In the genomic region with DNA sequence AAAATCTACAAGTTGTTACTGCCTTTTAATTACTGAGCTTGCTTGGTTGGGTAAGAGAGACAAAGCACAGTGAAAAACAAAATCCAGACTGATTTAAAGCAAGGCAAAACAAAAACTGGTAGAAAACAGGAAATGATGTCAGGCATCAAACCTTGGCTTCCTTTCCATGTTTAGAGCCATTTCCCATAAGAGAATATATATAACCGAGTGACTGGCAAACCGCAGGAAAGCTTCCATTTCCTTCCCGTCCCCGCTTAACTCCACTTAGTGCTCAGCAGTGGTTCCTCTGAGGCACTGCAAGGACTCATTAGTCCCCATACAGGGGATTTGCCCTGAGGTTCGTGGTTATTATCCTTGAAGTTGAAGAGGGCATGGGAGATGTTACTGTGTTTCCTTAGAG, we compare ENCODE assay signal across 15 cellular contexts.
DNase-seq lines count a peak whose midpoint lies in the region; ATAC-seq and TF ChIP-seq lines count a peak whose summit lies in the region.
"Had no signal": no experiment of that assay in that cellular context is flagged by ENCODE, and none has a peak within 500 bp of the region (broad histone marks: within the 10 kb centered on the region; RNA-seq: fewer than 3 reads in every experiment).

No MANE protein-coding gene starts in this region.

- BruUV-seq in MCF 10A (replicated peaks; lab: Mats Ljungman, UMichigan): no TSS peak

- H3K9me3 ChIP-seq in SK-N-SH (no peaks in the 10 kb centered on the region), body of pancreas (no peaks in the 10 kb centered on the region)
- H3K9me3 ChIP-seq: A549 had no signal

- no peaks in the 10 kb centered on the region for H4K20me1 ChIP-seq in SK-N-SH (ENCODE audit: insufficient read depth)

- peaks cover 0 to 7% (median 0%) of the 10 kb centered on the region in 3 donors for H3K36me3 Mint-ChIP-seq in naive thymus-derived CD8-positive, alpha-beta T cell
- no peaks in the 10 kb centered on the region for H3K36me3 Mint-ChIP-seq in MCF 10A (ENCODE audit: insufficient read depth, unreplicated experiment)

- peaks cover 0 to 13% (median 5%) of the 10 kb centered on the region in 9 donors for H3K9me3 Mint-ChIP-seq in naive thymus-derived CD8-positive, alpha-beta T cell
- no peaks in the 10 kb centered on the region for H3K9me3 Mint-ChIP-seq in MCF 10A (ENCODE audit: unreplicated experiment)

- H3K27me3 Mint-ChIP-seq in naive thymus-derived CD8-positive, alpha-beta T cell: no peaks in the 10 kb centered on the region
- H3K27me3 Mint-ChIP-seq in MCF 10A (ENCODE audit: insufficient read depth, unreplicated experiment): no peaks in the 10 kb centered on the region

- no peaks in the 10 kb centered on the region for H3K79me2 ChIP-seq in SK-N-SH (ENCODE audit: insufficient read depth)

- no peaks in the 10 kb centered on the region for H3K36me3 ChIP-seq in SK-N-SH (replicated peaks in 1 of 2; ENCODE audit: control insufficient read depth in 1 of 2, insufficient read depth in 2 of 2, low read length in 1 of 2)
- no peaks in the 10 kb centered on the region for H3K36me3 ChIP-seq in body of pancreas (replicated peaks in 1 of 2; ENCODE audit: insufficient read depth in 1 of 2, low read depth in 2 of 2)

- in situ Hi-C loops in KBM-7 (cut with MboI; ENCODE audit: low pct_unique_long_range_greater_than_20kb, low sequenced_read_pairs): no loop called here

- 82% methylated on average over 5 of the region's 5 CpGs for WGBS in SK-N-SH (ENCODE audit: low lambda C conversion rate)
- WGBS in body of pancreas, 2 donors: 54 to 72% methylated on average over 5 of the region's 5 CpGs

- H3K27ac Mint-ChIP-seq in naive thymus-derived CD8-positive, alpha-beta T cell: peak overlapping the region in 9 of 10 donors; percentile 3 to 86 (median 65)
- H3K27ac Mint-ChIP-seq in MCF 10A (ENCODE audit: low read depth, unreplicated experiment): no peak overlapping the region

- H3K9me2 ChIP-seq in SK-N-SH: no peaks in the 10 kb centered on the region

- no peaks in the 10 kb centered on the region for H3F3A ChIP-seq in SK-N-SH (replicated peaks; ENCODE audit: insufficient read depth)

- TF ChIP-seq POLR2A in body of pancreas (IDR thresholded peaks at IDR 0.05): no peak

- no peak overlapping the region for H3K27ac ChIP-seq in SK-N-SH (ENCODE audit: low read depth in 2 of 2, low read length in 1 of 2)
- no peak overlapping the region for H3K27ac ChIP-seq in body of pancreas
- H3K27ac ChIP-seq: A549 had no signal

- H3K27me3 ChIP-seq in SK-N-SH (ENCODE audit: insufficient read depth) (no peaks in the 10 kb centered on the region), body of pancreas (no peaks in the 10 kb centered on the region)

- DNase-seq in SK-N-SH (no peak), KBM-7 (peak; percentile 70), body of pancreas (peak in 1 of 4 donors; percentile 27), SK-N-DZ (ENCODE audit: low spot score) (no peak), MCF 10A (ENCODE audit: unreplicated experiment) (no peak)
- peak in 2 of 10 donors; percentile 6 to 23 for DNase-seq in naive thymus-derived CD8-positive, alpha-beta T cell
- DNase-seq: activated CD8-positive, alpha-beta memory T cell treated with anti-CD3 and anti-CD28 coated beads, Interleukin-2, amount 50 U/mL, for 4 hours; aorta; foreskin melanocyte; kidney glomerular epithelial cell; NCI-H187 treated with DMSO at 0.1 percent for 48 hours; stimulated activated CD4-positive, alpha-beta T cell treated with anti-CD3 and anti-CD28 coated beads, Interleukin-12 subunit alpha, Interleukin-12 subunit beta, amount 100 ng/mL, for 4 hours had no signal

- TF ChIP-seq EP300 in SK-N-SH (IDR thresholded peaks at IDR 0.05; ENCODE audit: borderline replicate concordance in 1 of 2, low read depth in 1 of 2, low read length in 1 of 2): no peak

- H3K4me1 ChIP-seq in SK-N-SH (ENCODE audit: control insufficient read depth in 1 of 2, insufficient read depth in 2 of 2, low read depth in 1 of 2, low read length in 1 of 2) (no peaks in the 10 kb centered on the region), body of pancreas (no peaks in the 10 kb centered on the region)
- H3K4me1 ChIP-seq: A549 had no signal

- TF ChIP-seq RAD21 in SK-N-SH (IDR thresholded peaks at IDR 0.05; ENCODE audit: low read length): no peak

- intact Hi-C loops in body of pancreas (cut with DNase I): no loop called here
- intact Hi-C loops in MCF 10A (cut with micrococcal nuclease): no loop called here

- no peak for ATAC-seq in SK-N-SH treated with all-trans-retinoic acid at 6 μM for 48 hours
- ATAC-seq in body of pancreas: peak; percentile 40
- peak in 1 of 2 donors; percentile 55 for ATAC-seq in naive thymus-derived CD8-positive, alpha-beta T cell
- ATAC-seq in GM21619 (IDR thresholded peaks at IDR 0.05; ENCODE audit: unreplicated experiment): no peak
- ATAC-seq: A549 had no signal

- POLR2A ChIA-PET in SK-N-SH (lab: Yijun Ruan, JAX): no interaction called here
- POLR2A ChIA-PET in naive thymus-derived CD8-positive, alpha-beta T cell (lab: Charles Lee): interaction anchor here (0.7 kb wide), 1 partner anchor 16 kb away, joined by 4 read pairs; no protein-coding TSS in a partner anchor
- POLR2A ChIA-PET in MCF 10A (lab: Yijun Ruan, JAX): no interaction called here

- H3K4me1 Mint-ChIP-seq in naive thymus-derived CD8-positive, alpha-beta T cell: peaks cover 9 to 16% (median 11%) of the 10 kb centered on the region in 4 donors
- no peaks in the 10 kb centered on the region for H3K4me1 Mint-ChIP-seq in MCF 10A (ENCODE audit: insufficient read depth, unreplicated experiment)

- CTCF ChIA-PET in SK-N-SH (lab: Yijun Ruan, JAX): interaction anchor here (1.2 kb wide), 1 partner anchor 16 kb away, joined by 3 read pairs; no protein-coding TSS in a partner anchor
- CTCF ChIA-PET in MCF 10A (lab: Yijun Ruan, JAX): interaction anchor here (0.6 kb wide), 1 partner anchor 178 kb away, joined by 3 read pairs; no protein-coding TSS in a partner anchor

- H3K4me2 ChIP-seq in SK-N-SH: no peak overlapping the region
- H3K4me2 ChIP-seq: A549 had no signal

- H3K4me3 Mint-ChIP-seq in naive thymus-derived CD8-positive, alpha-beta T cell: peak overlapping the region in 8 of 10 donors; percentile 22 to 62 (median 34)
- H3K4me3 Mint-ChIP-seq in MCF 10A (ENCODE audit: unreplicated experiment): no peak overlapping the region

- H3K4me3 ChIP-seq in SK-N-SH (ENCODE audit: low read depth in 2 of 2, low read length in 1 of 2): no peak overlapping the region
- no peak overlapping the region for H3K4me3 ChIP-seq in body of pancreas
- H3K4me3 ChIP-seq: A549 had no signal

- no peak overlapping the region for H3K9ac ChIP-seq in SK-N-SH

- peak overlapping the region; percentile 19; the same call in 1 of the 2 replicates for H2AFZ ChIP-seq in SK-N-SH (ENCODE audit: low read depth)

- TF ChIP-seq CTCF in SK-N-SH (IDR thresholded peaks at IDR 0.05) (no peak), body of pancreas (IDR thresholded peaks at IDR 0.05) (no peak), MCF 10A (IDR thresholded peaks at IDR 0.05; ENCODE audit: unreplicated experiment) (no peak)

TF ChIP-seq in SK-N-SH, 30 proteins besides CTCF, POLR2A, EP300 and RAD21:
- TF ChIP-seq NFIC (IDR thresholded peaks at IDR 0.05; ENCODE audit: borderline replicate concordance) (no peak), GABPA (IDR thresholded peaks at IDR 0.05; ENCODE audit: low read depth) (peak; percentile 29; the same call in 1 of the 2 replicates)

TF ChIP-seq in SK-N-SH treated with all-trans-retinoic acid at 6 μM for 48 hours, 23 proteins besides CTCF, POLR2A, EP300 and RAD21:
- TF ChIP-seq ZFP3 (CRISPR knock-in tag; IDR thresholded peaks at IDR 0.05): no peak
- no peak for TF ChIP-seq ZNF8 (CRISPR knock-in tag; IDR thresholded peaks at IDR 0.05)
- TF ChIP-seq SNAI2 (CRISPR knock-in tag; IDR thresholded peaks at IDR 0.05): no peak
- no peak for TF ChIP-seq TSHZ2 (CRISPR knock-in tag; IDR thresholded peaks at IDR 0.05)
- no peak for TF ChIP-seq ARNTL (CRISPR knock-in tag; IDR thresholded peaks at IDR 0.05; ENCODE audit: borderline replicate concordance, low read depth)
